Comparison of ENCODE assay signal across 8 cellular contexts in genomic region chr6:134175532-134176282, GRCh38.
DNase-seq lines count a peak whose midpoint lies in the region; ATAC-seq, FAIRE-seq and TF ChIP-seq lines count a peak whose summit lies in the region.

No MANE protein-coding gene starts in this region.

- peak overlapping the region; percentile 89 for H3K9ac ChIP-seq in keratinocyte (ENCODE audit: control insufficient read depth, extremely low read depth, insufficient read depth, low read length)

- no peak for FAIRE-seq in bronchial epithelial cell (lab: Jason Lieb, UNC)
- no peak for FAIRE-seq in keratinocyte (lab: Jason Lieb, UNC)

- peak; percentile 36 for DNase-seq in activated T-cell treated with anti-CD3 and anti-CD28 coated beads for 24 hours (ENCODE audit: low read depth)
- no peak for DNase-seq in activated T-cell treated with anti-CD3 and anti-CD28 coated beads for 4 hours
- DNase-seq in SW480 (ENCODE audit: low spot score): peak; percentile 22
- DNase-seq in bronchial epithelial cell (ENCODE audit: low read depth): peak; percentile 51
- no peak for DNase-seq in keratinocyte (ENCODE audit: low read depth, low spot score)
- DNase-seq in spleen: peak; percentile 94
- no peak for DNase-seq in NCI-H345 treated with DMSO at 0.1 percent for 48 hours (lab: John Stamatoyannopoulos, UW; ENCODE audit: unreplicated experiment)

- intact Hi-C loops in spleen (cut with DNase I; ENCODE audit: low total_unique reads): loop anchor here (10.0 kb wide), 1 partner anchor 69 kb away; no protein-coding TSS in a partner anchor

- H3K4me1 ChIP-seq in keratinocyte (ENCODE audit: control insufficient read depth, extremely low read depth, insufficient read depth, low read length) (peaks cover 37% of the 10 kb centered on the region), spleen (peaks cover 29 to 80% (median 68%) of the 10 kb centered on the region in 6 donors)

- H3K4me2 ChIP-seq in keratinocyte (ENCODE audit: control insufficient read depth, extremely low read depth, insufficient read depth, low read depth, low read length): peak overlapping the region; percentile 82

- ATAC-seq in HG03196 (IDR thresholded peaks at IDR 0.05; ENCODE audit: unreplicated experiment): peak; percentile 5

- H3K79me2 ChIP-seq in keratinocyte (ENCODE audit: control insufficient read depth, insufficient read depth, low read length): peaks cover 34% of the 10 kb centered on the region

- H3K4me3 ChIP-seq in bronchial epithelial cell (ENCODE audit: low read depth, low read length) (peak overlapping the region; percentile 72), keratinocyte (ENCODE audit: control insufficient read depth in 2 of 3, extremely low read depth in 1 of 3, insufficient read depth in 2 of 3, low read depth in 1 of 3, low read length in 3 of 3) (peak overlapping the region; percentile 77 to 98 (median 96)), spleen (peak overlapping the region; percentile 74 to 85 (median 80))

- H3K27ac ChIP-seq in keratinocyte (ENCODE audit: control insufficient read depth, insufficient read depth, low read length) (peak overlapping the region; percentile 82), spleen (peak overlapping the region; percentile 92 to 97 (median 96))

- H3K36me3 ChIP-seq in bronchial epithelial cell (ENCODE audit: control insufficient read depth, insufficient read depth, low read length) (peaks cover 8% of the 10 kb centered on the region), keratinocyte (ENCODE audit: control insufficient read depth in 2 of 2, extremely low read depth in 1 of 2, insufficient read depth in 2 of 2, low read length in 2 of 2) (peaks cover 10 to 25% of the 10 kb centered on the region in 2 experiments), spleen (peaks cover 3 to 31% (median 24%) of the 10 kb centered on the region in 6 donors)

- no peak for TF ChIP-seq CTCF in bronchial epithelial cell (IDR thresholded peaks at IDR 0.05; ENCODE audit: insufficient read depth, low read length, severe bottlenecking)
- TF ChIP-seq CTCF in keratinocyte (optimal IDR thresholded peaks at IDR 0.05 in 1 of 3, IDR thresholded peaks at IDR 0.05 in 1 of 3, conservative IDR thresholded peaks at IDR 0.05 in 1 of 3; ENCODE audit: extremely low read depth in 1 of 3, insufficient read depth in 2 of 3, low read length in 3 of 3): no peak
- TF ChIP-seq CTCF in spleen (IDR thresholded peaks at IDR 0.05 in 8 of 11, conservative IDR thresholded peaks at IDR 0.05 in 3 of 11): no peak

- H3K9me3 ChIP-seq in keratinocyte (ENCODE audit: control insufficient read depth, low read depth, low read length) (no peaks in the 10 kb centered on the region), spleen (no peaks in the 10 kb centered on the region)

- H3K27me3 ChIP-seq in bronchial epithelial cell (ENCODE audit: control insufficient read depth, insufficient read depth, low read length): no peaks in the 10 kb centered on the region
- H3K27me3 ChIP-seq in keratinocyte (ENCODE audit: control insufficient read depth, extremely low read depth, insufficient read depth, low read length): no peaks in the 10 kb centered on the region
- H3K27me3 ChIP-seq in spleen (replicated peaks in 1 of 7): peaks cover 0 to 13% (median 0%) of the 10 kb centered on the region in 7 donors

- dilution Hi-C loops in keratinocyte (cut with MboI; ENCODE audit: extremely low pct_ligation_motif_present, low sequenced_read_pairs): no loop called here

- H2AFZ ChIP-seq in keratinocyte (ENCODE audit: control insufficient read depth, low read length): peak overlapping the region; percentile 44

- no peaks in the 10 kb centered on the region for H3K9me1 ChIP-seq in keratinocyte (ENCODE audit: control insufficient read depth, extremely low read depth, insufficient read depth, low read length)

- TF ChIP-seq POLR2A in spleen (IDR thresholded peaks at IDR 0.05): no peak

- 1 to 4% (median 2%) methylated on average over 25 to 44 of the region's 44 CpGs for WGBS in spleen, 5 donors

- peaks cover 10% of the 10 kb centered on the region for H4K20me1 ChIP-seq in keratinocyte (ENCODE audit: control insufficient read depth, extremely low read depth, insufficient read depth, low read length)

Comparison
In these comparisons a context has a peak if more than half of its experiments do, and no peak if none do; other contexts are left out.
1. DNase-seq: peak in activated T-cell treated with anti-CD3 and anti-CD28 coated beads for 24 hours (single experiment), SW480 (single experiment), bronchial epithelial cell (single experiment) and spleen (single experiment); none in activated T-cell treated with anti-CD3 and anti-CD28 coated beads for 4 hours (single experiment), keratinocyte (single experiment) and NCI-H345 treated with DMSO at 0.1 percent for 48 hours (single experiment).
2. Peak in every context shown above with its lines, with median percentiles within 50 percentile points of each other: H3K4me3 ChIP-seq.